ENCODE assay signal across 8 cellular contexts in genomic region chr1:97920832-97921571, GRCh38. TPM values are rescaled to one million over a fixed set of nuclear protein-coding genes. Genes with fewer than 3 reads are reported as not detected.
DNase-seq lines count a peak whose midpoint lies in the region; ATAC-seq and TF ChIP-seq lines count a peak whose summit lies in the region.

Gene DPYD (minus strand): TSS chr1:97921034. CDS start chr1:97920922, 112 bp downstream.

- no peaks in the 10 kb centered on the region for H3K4me1 ChIP-seq in iPS-18a (ENCODE audit: control insufficient read depth, low read depth, low read length)
- peaks cover 6 to 7% (median 6%) of the 10 kb centered on the region in 3 donors for H3K4me1 ChIP-seq in skeletal muscle tissue (ENCODE audit: control insufficient read depth in 3 of 3, insufficient read depth in 3 of 3, low read length in 3 of 3)

- H3K27me3 ChIP-seq in brain microvascular endothelial cell (replicated peaks), result no peaks in the 10 kb centered on the region
- peaks cover 18% of the 10 kb centered on the region for H3K27me3 ChIP-seq in iPS-18a (ENCODE audit: control insufficient read depth, insufficient read depth, low read length)
- H3K27me3 ChIP-seq in skeletal muscle tissue (ENCODE audit: control insufficient read depth in 3 of 3, insufficient read depth in 3 of 3, low read length in 3 of 3), result no peaks in the 10 kb centered on the region

- peak within 1 kb of the TSS; percentile 80 for H3K27ac ChIP-seq in brain microvascular endothelial cell
- no peak within 1 kb of the TSS for H3K27ac ChIP-seq in iPS-18a (ENCODE audit: low read length)
- H3K27ac ChIP-seq in skeletal muscle tissue (ENCODE audit: low read depth, low read length), result peak within 1 kb of the TSS; percentile 94

- in situ Hi-C loops in brain microvascular endothelial cell (cut with HindIII; ENCODE audit: low pct_ligation_motif_present, low sequenced_read_pairs), result no loop called here

- H3K9me3 ChIP-seq in iPS-18a (ENCODE audit: control insufficient read depth, low read depth, low read length) (no peaks in the 10 kb centered on the region), skeletal muscle tissue (ENCODE audit: control insufficient read depth in 3 of 3, low read length in 3 of 3) (no peaks in the 10 kb centered on the region)

- H3K9ac ChIP-seq in iPS-18a (ENCODE audit: low read length) (peak within 1 kb of the TSS; percentile 45), skeletal muscle tissue (ENCODE audit: low read depth in 1 of 3, low read length in 3 of 3) (peak within 1 kb of the TSS; percentile 81 to 93 (median 93))

- ATAC-seq in HG03064 (IDR thresholded peaks at IDR 0.05; ENCODE audit: low read depth, unreplicated experiment), result peak; percentile 94

- H3K4me3 ChIP-seq in brain microvascular endothelial cell (ENCODE audit: low read depth, low read length) (peak within 1 kb of the TSS; percentile 96), iPS-18a (ENCODE audit: low read length) (peak within 1 kb of the TSS; percentile 85), skeletal muscle tissue (ENCODE audit: low read length in 3 of 3) (peak within 1 kb of the TSS; percentile 90 to 93 (median 92))

- H3K36me3 ChIP-seq in brain microvascular endothelial cell (replicated peaks) (no peaks in the 10 kb centered on the region), iPS-18a (ENCODE audit: control insufficient read depth, low read depth, low read length) (no peaks in the 10 kb centered on the region), skeletal muscle tissue (ENCODE audit: control insufficient read depth in 3 of 3, insufficient read depth in 3 of 3, low read length in 3 of 3) (no peaks in the 10 kb centered on the region)

- DNase-seq in NK-92 treated with Interleukin-12 subunit alpha and Interleukin-12 subunit beta, amount 100 ng/mL, for 24 hours (lab: John Stamatoyannopoulos, UW), result peak; percentile 82
- DNase-seq in NK-92 (lab: John Stamatoyannopoulos, UW; ENCODE audit: unreplicated experiment), result no peak
- DNase-seq in NCI-H2107 (lab: John Stamatoyannopoulos, UW), result peak; percentile 81
- DNase-seq in UCSD-AML1 (lab: John Stamatoyannopoulos, UW; ENCODE audit: unreplicated experiment), result peak; percentile 77
- peak; percentile 81 for DNase-seq in brain microvascular endothelial cell

- TF ChIP-seq CTCF in brain microvascular endothelial cell (IDR thresholded peaks at IDR 0.05; ENCODE audit: low read depth, low read length, missing control alignments), result no peak

RNA-seq across cellular contexts. Expression of gene DPYD, which starts in this region (rescaled TPM):
- 18.8 TPM for total RNA-seq in skeletal muscle tissue
